Comparison of ENCODE assay signal across 9 cellular contexts in the genomic region with DNA sequence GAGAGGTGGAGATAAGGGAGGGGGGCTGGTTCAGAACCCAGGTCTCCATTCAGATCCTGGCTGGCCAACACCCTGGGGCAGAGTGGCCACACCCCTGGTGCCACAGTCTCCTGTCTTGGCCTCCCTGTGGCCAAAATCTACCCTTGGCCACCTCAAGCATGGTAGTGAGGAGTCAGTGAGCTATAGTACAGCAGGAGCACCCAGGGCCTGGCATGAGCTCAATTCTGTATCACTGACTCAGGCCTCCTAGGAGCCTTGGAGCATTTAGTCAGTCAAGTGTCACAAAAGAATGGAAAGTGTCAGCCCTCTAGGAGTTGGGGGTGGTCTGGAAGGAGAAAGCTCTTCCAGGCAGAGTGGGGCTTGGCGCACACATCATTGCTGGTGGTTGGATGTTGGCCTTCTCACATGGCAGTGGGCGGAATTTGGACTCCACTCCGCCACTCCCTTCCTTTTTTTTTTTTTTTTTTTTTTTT. TPM values are rescaled to one million over a fixed set of nuclear protein-coding genes. Genes with fewer than 3 reads are reported as not detected.
DNase-seq lines count a peak whose midpoint lies in the region; ATAC-seq, FAIRE-seq and TF ChIP-seq lines count a peak whose summit lies in the region.
"Had no signal": no experiment of that assay in that cellular context is flagged by ENCODE, and none has a peak within 500 bp of the region (broad histone marks: within the 10 kb centered on the region; RNA-seq: fewer than 3 reads in every experiment).

No MANE protein-coding gene starts in this region.

- H3K4me3 Mint-ChIP-seq in dendritic cell treated with granulocyte-macrophage colony-stimulating factor and Interleukin-4, amounts not matched to agents 40 ng/mL and 50 ng/mL, for 4 days: peak overlapping the region; percentile 17

- no peak overlapping the region for H3K27ac ChIP-seq in SK-N-SH (ENCODE audit: low read depth in 2 of 2, low read length in 1 of 2)
- peak overlapping the region; percentile 76 to 89 for H3K27ac ChIP-seq in small intestine (ENCODE audit: low read depth in 1 of 2, low read length in 1 of 2)

- H4K20me1 ChIP-seq in SK-N-SH (ENCODE audit: insufficient read depth): peaks cover 80% of the 10 kb centered on the region

- 73% methylated on average over 3 of the region's 3 CpGs for WGBS in SK-N-SH (ENCODE audit: low lambda C conversion rate)
- 19 to 43% (median 32%) methylated on average over 3 of the region's 3 CpGs for WGBS in small intestine, 3 donors

- TF ChIP-seq CTCF in SK-N-SH (IDR thresholded peaks at IDR 0.05): no peak

- peaks cover 75% of the 10 kb centered on the region for H3K36me3 Mint-ChIP-seq in dendritic cell treated with granulocyte-macrophage colony-stimulating factor and Interleukin-4, amounts not matched to agents 40 ng/mL and 50 ng/mL, for 4 days (ENCODE audit: low read depth)

- H3K79me2 ChIP-seq in SK-N-SH (ENCODE audit: insufficient read depth): peaks cover 31% of the 10 kb centered on the region

- H3K9me3 ChIP-seq in SK-N-SH: no peaks in the 10 kb centered on the region
- no peaks in the 10 kb centered on the region for H3K9me3 ChIP-seq in small intestine (ENCODE audit: control insufficient read depth, low read depth)

- H3K4me2 ChIP-seq in SK-N-SH: no peak overlapping the region

- no peaks in the 10 kb centered on the region for H3K9me3 Mint-ChIP-seq in dendritic cell treated with granulocyte-macrophage colony-stimulating factor and Interleukin-4, amounts not matched to agents 40 ng/mL and 50 ng/mL, for 4 days

- CTCF ChIA-PET in SK-N-SH (lab: Yijun Ruan, JAX): interaction anchor here (0.8 to 1.5 kb wide), 3 partner anchors 11 to 66 kb away, joined by 3 to 4 read pairs (median 3); a partner anchor contains a TSS

- H3K27me3 ChIP-seq in SK-N-SH (ENCODE audit: insufficient read depth) (no peaks in the 10 kb centered on the region), small intestine (ENCODE audit: control insufficient read depth in 2 of 2, insufficient read depth in 2 of 2, low read length in 2 of 2) (no peaks in the 10 kb centered on the region)

- POLR2A ChIA-PET in SK-N-SH (lab: Yijun Ruan, JAX): interaction anchor here (0.6 to 2.3 kb wide), 2 partner anchors 10 to 1556 kb away, joined by 4 to 8 read pairs; a partner anchor contains a TSS

- no peak for TF ChIP-seq RAD21 in SK-N-SH (IDR thresholded peaks at IDR 0.05; ENCODE audit: low read length)

- H3K36me3 ChIP-seq in SK-N-SH (replicated peaks in 1 of 2; ENCODE audit: control insufficient read depth in 1 of 2, insufficient read depth in 2 of 2, low read length in 1 of 2) (peaks cover 46 to 54% of the 10 kb centered on the region in 2 experiments), small intestine (ENCODE audit: control insufficient read depth in 2 of 2, insufficient read depth in 2 of 2, low read length in 2 of 2) (peaks cover 2 to 20% of the 10 kb centered on the region in 2 donors)

- FAIRE-seq in small intestine (lab: Jason Lieb, UNC): no peak

- no peak for ATAC-seq in SK-N-SH treated with all-trans-retinoic acid at 6 μM for 48 hours

- no peak for TF ChIP-seq EP300 in SK-N-SH (IDR thresholded peaks at IDR 0.05; ENCODE audit: borderline replicate concordance in 1 of 2, low read depth in 1 of 2, low read length in 1 of 2)

- intact Hi-C loops in dendritic cell treated with granulocyte-macrophage colony-stimulating factor and Interleukin-4, amounts not matched to agents 40 ng/mL and 50 ng/mL, for 4 days (cut with micrococcal nuclease): loop anchor here (5.0 kb wide), 1 partner anchor 87 kb away; a partner anchor contains a TSS

- peaks cover 81% of the 10 kb centered on the region for H3K4me1 Mint-ChIP-seq in dendritic cell treated with granulocyte-macrophage colony-stimulating factor and Interleukin-4, amounts not matched to agents 40 ng/mL and 50 ng/mL, for 4 days (ENCODE audit: low read depth)

- H3K4me1 ChIP-seq in SK-N-SH (ENCODE audit: control insufficient read depth in 1 of 2, insufficient read depth in 2 of 2, low read depth in 1 of 2, low read length in 1 of 2) (peaks cover 1 to 2% of the 10 kb centered on the region in 2 experiments; a peak in 2 of 4 replicates), small intestine (ENCODE audit: control insufficient read depth in 2 of 2, insufficient read depth in 1 of 2, low read depth in 1 of 2, low read length in 1 of 2) (peaks cover 5 to 9% of the 10 kb centered on the region in 2 donors)

- H3K9me2 ChIP-seq in SK-N-SH: no peaks in the 10 kb centered on the region

- no peak overlapping the region for H3K9ac ChIP-seq in SK-N-SH

- no peak overlapping the region for H2AFZ ChIP-seq in SK-N-SH (ENCODE audit: low read depth)

- H3K27me3 Mint-ChIP-seq in dendritic cell treated with granulocyte-macrophage colony-stimulating factor and Interleukin-4, amounts not matched to agents 40 ng/mL and 50 ng/mL, for 4 days: no peaks in the 10 kb centered on the region

- peaks cover 89% of the 10 kb centered on the region for H3F3A ChIP-seq in SK-N-SH (replicated peaks; ENCODE audit: insufficient read depth)

- H3K4me3 ChIP-seq in SK-N-SH (ENCODE audit: low read depth in 2 of 2, low read length in 1 of 2) (no peak overlapping the region), small intestine (ENCODE audit: low read depth in 1 of 2, low read length in 2 of 2) (no peak overlapping the region)

- DNase-seq in SK-N-SH (peak; percentile 22), small intestine (peak; percentile 81), NCI-H1417 treated with DMSO at 0.1 percent for 48 hours (lab: John Stamatoyannopoulos, UW) (no peak), hippocampal formation (lab: John Stamatoyannopoulos, UW) (no peak), nucleus accumbens (lab: John Stamatoyannopoulos, UW) (no peak)

- peak overlapping the region; percentile 77 for H3K27ac Mint-ChIP-seq in dendritic cell treated with granulocyte-macrophage colony-stimulating factor and Interleukin-4, amounts not matched to agents 40 ng/mL and 50 ng/mL, for 4 days

TF ChIP-seq in SK-N-SH, 30 proteins besides CTCF, POLR2A, EP300 and RAD21 (continues in another document):
- no peak for TF ChIP-seq RFX5 (IDR thresholded peaks at IDR 0.05; ENCODE audit: low read length)
- TF ChIP-seq, protein P1, sequence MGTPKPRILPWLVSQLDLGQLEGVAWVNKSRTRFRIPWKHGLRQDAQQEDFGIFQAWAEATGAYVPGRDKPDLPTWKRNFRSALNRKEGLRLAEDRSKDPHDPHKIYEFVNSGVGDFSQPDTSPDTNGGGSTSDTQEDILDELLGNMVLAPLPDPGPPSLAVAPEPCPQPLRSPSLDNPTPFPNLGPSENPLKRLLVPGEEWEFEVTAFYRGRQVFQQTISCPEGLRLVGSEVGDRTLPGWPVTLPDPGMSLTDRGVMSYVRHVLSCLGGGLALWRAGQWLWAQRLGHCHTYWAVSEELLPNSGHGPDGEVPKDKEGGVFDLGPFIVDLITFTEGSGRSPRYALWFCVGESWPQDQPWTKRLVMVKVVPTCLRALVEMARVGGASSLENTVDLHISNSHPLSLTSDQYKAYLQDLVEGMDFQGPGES (IDR thresholded peaks at IDR 0.05; ENCODE audit: low read depth, low read length): no peak

TF ChIP-seq in PFSK-1, 5 proteins besides CTCF, POLR2A, EP300 and RAD21:
- TF ChIP-seq TAF1 (IDR thresholded peaks at IDR 0.05; ENCODE audit: borderline replicate concordance, insufficient read depth, low read length) (no peak), POLR2AphosphoS5 (IDR thresholded peaks at IDR 0.05; ENCODE audit: low read depth, low read length) (peak; percentile 36; the same call in 1 of the 2 replicates)
TF ChIP-seq in PFSK-1: peak in this region for 1.

RNA-seq across cellular contexts. Expression of a gene that starts 6.6 kb away (rescaled TPM):
- 0.20 and 0.31 TPM in 2 replicates for polyA plus RNA-seq in SK-N-SH (2012; rRNA removed)
- 0.08 and 0.12 TPM in 2 replicates for polyA plus RNA-seq in SK-N-SH (2012; cell fraction: cytosol; rRNA removed)
- 0.23 and 0.28 TPM in 2 replicates for polyA plus RNA-seq in SK-N-SH (2012; cell fraction: nucleus; rRNA removed)
- 0.84 TPM for polyA plus RNA-seq in PFSK-1 (2012; ENCODE audit: insufficient read length, low read depth)
- polyA plus RNA-seq in small intestine: 10 to 100 TPM in 1 of 3 donors, 1 to 10 TPM in 1, under 1 TPM in 1; 0.45 to 10.5 (median 8.9) TPM

RNA-seq across cellular contexts. Expression of a gene that starts 10.4 kb away (rescaled TPM):
- polyA plus RNA-seq in SK-N-SH (2012; rRNA removed) (2,819 and 3,310 TPM in 2 replicates), small intestine (1,000 to 10,000 TPM; 2,031 to 3,349 (median 3,107) TPM)
- 1,050 and 3,295 TPM in 2 replicates for polyA plus RNA-seq in SK-N-SH (2012; cell fraction: cytosol; rRNA removed)
- 465 and 1,192 TPM in 2 replicates for polyA plus RNA-seq in SK-N-SH (2012; cell fraction: nucleus; rRNA removed)
- 5,052 TPM for polyA plus RNA-seq in PFSK-1 (2012; ENCODE audit: insufficient read length, low read depth)

RNA-seq across cellular contexts. Expression of a gene that starts 12.5 kb away (rescaled TPM):
- polyA plus RNA-seq in SK-N-SH (2012; rRNA removed) (67.3 and 102 TPM in 2 replicates), small intestine (100 to 1,000 TPM in 2 of 3 donors, 10 to 100 TPM in 1; 55.3 to 120 (median 118) TPM)
- 35.5 and 50.9 TPM in 2 replicates for polyA plus RNA-seq in SK-N-SH (2012; cell fraction: cytosol; rRNA removed)
- polyA plus RNA-seq in SK-N-SH (2012; cell fraction: nucleus; rRNA removed): 244 and 278 TPM in 2 replicates
- polyA plus RNA-seq in PFSK-1 (2012; ENCODE audit: insufficient read length, low read depth): 134 TPM

RNA-seq across cellular contexts. Expression of a gene that starts 25.6 kb away (rescaled TPM):
- not detected in 2 replicates for polyA plus RNA-seq in SK-N-SH (2012; rRNA removed)
- polyA plus RNA-seq in SK-N-SH (2012; cell fraction: cytosol; rRNA removed): not detected in 2 replicates
- polyA plus RNA-seq in SK-N-SH (2012; cell fraction: nucleus; rRNA removed): not detected in 2 replicates
- polyA plus RNA-seq in PFSK-1 (2012; ENCODE audit: insufficient read length, low read depth): not detected
- polyA plus RNA-seq in small intestine: not detected
- polyA plus RNA-seq: AG04450 had no signal

RNA-seq across cellular contexts. Expression of a gene that starts 26.0 kb away (rescaled TPM):
- polyA plus RNA-seq in SK-N-SH (2012; rRNA removed): not detected in 2 replicates
- not detected in 2 replicates for polyA plus RNA-seq in SK-N-SH (2012; cell fraction: cytosol; rRNA removed)
- polyA plus RNA-seq in SK-N-SH (2012; cell fraction: nucleus; rRNA removed): not detected in 2 replicates
- not detected for polyA plus RNA-seq in PFSK-1 (2012; ENCODE audit: insufficient read length, low read depth)
- not detected for polyA plus RNA-seq in small intestine
- polyA plus RNA-seq: AG04450 had no signal

Comparison
In these comparisons a context has a peak if more than half of its experiments do, and no peak if none do; other contexts are left out.
1. DNase-seq: peak in SK-N-SH (single experiment) and small intestine (single experiment); none in NCI-H1417 treated with DMSO at 0.1 percent for 48 hours (single experiment), hippocampal formation (0 of 2) and nucleus accumbens (0 of 56).
2. H3K27ac ChIP-seq: peak in small intestine (2 of 2); none in SK-N-SH (0 of 2).